Comparison of ENCODE assay signal across 1 cellular context in genomic region chr19:10269333-10270179, GRCh38.
TF ChIP-seq lines count a peak whose summit lies in the region.

No MANE protein-coding gene starts in this region.

TF ChIP-seq in GM12878, 131 proteins besides CTCF, POLR2A, EP300 and RAD21 (continues in another document):
- TF ChIP-seq SREBF2 (IDR thresholded peaks at IDR 0.05; ENCODE audit: low read length): no peak
- peak; percentile 42; the same call in 1 of the 2 replicates for TF ChIP-seq RAD51 (IDR thresholded peaks at IDR 0.05)
- no peak for TF ChIP-seq PAX5 (IDR thresholded peaks at IDR 0.05; ENCODE audit: borderline replicate concordance, low read depth, low read length)
- peak; percentile 81 for TF ChIP-seq NKRF (conservative IDR thresholded peaks at IDR 0.05)
- TF ChIP-seq ESRRA (IDR thresholded peaks at IDR 0.05; ENCODE audit: low read length): peak; percentile 62; the same call in 1 of the 2 replicates
- no peak for TF ChIP-seq KDM1A (IDR thresholded peaks at IDR 0.05; ENCODE audit: borderline replicate concordance)
- no peak for TF ChIP-seq SRF (IDR thresholded peaks at IDR 0.05; ENCODE audit: low read depth in 2 of 2, low read length in 2 of 2)
- no peak for TF ChIP-seq RFX5 (IDR thresholded peaks at IDR 0.05; ENCODE audit: low read depth, low read length)
- 0 out of 2 replicates have a peak, but pooled peaks have one; percentile 22 for TF ChIP-seq HDGF (IDR thresholded peaks at IDR 0.05)
- no peak for TF ChIP-seq ZNF384 (IDR thresholded peaks at IDR 0.05; ENCODE audit: borderline replicate concordance, low read depth, low read length)
- 0 out of 2 replicates have a peak, but pooled peaks have one; percentile 59 for TF ChIP-seq BACH1 (IDR thresholded peaks at IDR 0.05; ENCODE audit: borderline replicate concordance)
- 0 out of 2 replicates have a peak, but pooled peaks have one; percentile 19 for TF ChIP-seq CBFB (IDR thresholded peaks at IDR 0.05; ENCODE audit: low read depth)
- TF ChIP-seq ATF3 (IDR thresholded peaks at IDR 0.05; ENCODE audit: borderline replicate concordance, extremely low read depth, low read depth, low read length): no peak
- 0 out of 2 replicates have a peak, but pooled peaks have one; percentile 23 for TF ChIP-seq CBX5 (IDR thresholded peaks at IDR 0.05; ENCODE audit: low read depth)
- TF ChIP-seq PRDM15 (CRISPR knock-in tag; IDR thresholded peaks at IDR 0.05): no peak
- TF ChIP-seq LARP7 (IDR thresholded peaks at IDR 0.05): no peak
- no peak for TF ChIP-seq SUPT20H (IDR thresholded peaks at IDR 0.05; ENCODE audit: borderline replicate concordance, control insufficient read depth, low read depth, low read length)
- no peak for TF ChIP-seq ZBED1 (IDR thresholded peaks at IDR 0.05; ENCODE audit: borderline replicate concordance)
- TF ChIP-seq TCF12 (IDR thresholded peaks at IDR 0.05; ENCODE audit: low read depth, low read length): no peak
- TF ChIP-seq NFXL1 (IDR thresholded peaks at IDR 0.05; ENCODE audit: borderline replicate concordance): no peak
- no peak for TF ChIP-seq ZNF24 (IDR thresholded peaks at IDR 0.05)
- no peak for TF ChIP-seq STAT3 (IDR thresholded peaks at IDR 0.05; ENCODE audit: low read depth, low read length)
- TF ChIP-seq FOS (IDR thresholded peaks at IDR 0.05; ENCODE audit: borderline replicate concordance, extremely low read depth, insufficient read length): no peak
- no peak for TF ChIP-seq MEF2A (IDR thresholded peaks at IDR 0.05; ENCODE audit: insufficient read depth, low read depth, low read length)
- no peak for TF ChIP-seq CEBPB (IDR thresholded peaks at IDR 0.05; ENCODE audit: borderline replicate concordance in 1 of 2, low read depth in 2 of 2, low read length in 2 of 2)
- TF ChIP-seq CHD1 (IDR thresholded peaks at IDR 0.05; ENCODE audit: low read depth, low read length): no peak
- TF ChIP-seq IRF5 (IDR thresholded peaks at IDR 0.05; ENCODE audit: borderline replicate concordance): no peak
- no peak for TF ChIP-seq ZBTB40 (IDR thresholded peaks at IDR 0.05; ENCODE audit: borderline replicate concordance)
- TF ChIP-seq NR2C1 (IDR thresholded peaks at IDR 0.05): no peak
- TF ChIP-seq MYB (IDR thresholded peaks at IDR 0.05; ENCODE audit: borderline replicate concordance, low read depth, low read length): no peak
- TF ChIP-seq RUNX3 (IDR thresholded peaks at IDR 0.05; ENCODE audit: low read length): peak; percentile 75
- TF ChIP-seq ASH2L (IDR thresholded peaks at IDR 0.05; ENCODE audit: borderline replicate concordance, low read depth): no peak
- TF ChIP-seq MXI1 (IDR thresholded peaks at IDR 0.05; ENCODE audit: low read depth, low read length): no peak
- no peak for TF ChIP-seq ATF2 (IDR thresholded peaks at IDR 0.05; ENCODE audit: low read length)
- TF ChIP-seq NBN (IDR thresholded peaks at IDR 0.05): peak; percentile 60; the same call in 1 of the 2 replicates
- peak; percentile 18; the same call in 1 of the 2 replicates for TF ChIP-seq BMI1 (IDR thresholded peaks at IDR 0.05; ENCODE audit: borderline replicate concordance)
- TF ChIP-seq SIX5 (IDR thresholded peaks at IDR 0.05; ENCODE audit: low read depth, low read length, severe bottlenecking): no peak
- no peak for TF ChIP-seq REST (IDR thresholded peaks at IDR 0.05; ENCODE audit: low read depth, low read length)
- TF ChIP-seq CBX3 (IDR thresholded peaks at IDR 0.05; ENCODE audit: borderline replicate concordance, low read depth): no peak
- no peak for TF ChIP-seq TCF7 (IDR thresholded peaks at IDR 0.05; ENCODE audit: borderline replicate concordance)
- TF ChIP-seq ZSCAN29 (IDR thresholded peaks at IDR 0.05): no peak
- TF ChIP-seq SPI1 (IDR thresholded peaks at IDR 0.05; ENCODE audit: borderline replicate concordance, insufficient read depth, low read depth, low read length): no peak
- peak; percentile 16; the same call in 1 of the 2 replicates for TF ChIP-seq TAF1 (IDR thresholded peaks at IDR 0.05; ENCODE audit: borderline replicate concordance, low read depth, low read length)
- peak; percentile 97 for TF ChIP-seq SMARCA5 (IDR thresholded peaks at IDR 0.05)
- no peak for TF ChIP-seq EGR1 (IDR thresholded peaks at IDR 0.05; ENCODE audit: borderline replicate concordance in 1 of 2, low read depth in 2 of 2, low read length in 2 of 2)
- no peak for TF ChIP-seq USF1 (IDR thresholded peaks at IDR 0.05; ENCODE audit: borderline replicate concordance, extremely low read length, insufficient read depth, low read depth, low read length)
- TF ChIP-seq IKZF2 (IDR thresholded peaks at IDR 0.05): peak; percentile 79 to 95
- no peak for TF ChIP-seq NR2C2 (IDR thresholded peaks at IDR 0.05; ENCODE audit: borderline replicate concordance, control insufficient read depth, insufficient read length, low read depth)
- TF ChIP-seq KAT2A (conservative IDR thresholded peaks at IDR 0.05; ENCODE audit: control insufficient read depth, low read depth, low read length): no peak
- no peak for TF ChIP-seq EZH2 (IDR thresholded peaks at IDR 0.05; ENCODE audit: borderline replicate concordance, control insufficient read depth, low read depth, low read length)
